In the genomic region with DNA sequence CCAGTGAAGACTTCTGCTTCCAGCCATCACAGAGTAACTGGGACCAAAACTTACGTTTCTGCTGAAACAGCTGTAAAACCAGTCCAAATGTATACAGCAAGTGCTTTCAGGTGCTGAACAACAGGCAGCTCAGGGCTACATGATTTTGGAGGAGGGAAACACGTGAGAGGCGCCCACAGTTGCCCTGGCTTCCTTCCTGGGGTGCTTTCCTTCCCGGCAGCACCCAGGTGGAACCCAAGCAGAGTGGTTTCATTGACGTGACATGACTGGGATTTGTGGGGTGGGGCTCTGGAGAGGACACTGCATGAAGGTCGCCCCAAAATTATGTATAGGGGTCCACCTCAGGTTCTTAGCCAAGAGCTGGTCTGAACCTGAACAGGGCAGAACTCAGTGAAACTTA, we compare ENCODE assay signal across 31 cellular contexts. TPM values are rescaled to one million over a fixed set of nuclear protein-coding genes. Genes with fewer than 3 reads are reported as not detected.
A peak's percentile ranks its signal among the peaks of the same experiment; 100 is the strongest.
DNase-seq lines count a peak whose midpoint lies in the region; ATAC-seq, FAIRE-seq and TF ChIP-seq lines count a peak whose summit lies in the region.
"Had no signal": no experiment of that assay in that cellular context is flagged by ENCODE, and none has a peak within 500 bp of the region (broad histone marks: within the 10 kb centered on the region; RNA-seq: fewer than 3 reads in every experiment).

No MANE protein-coding gene starts in this region.

- H3K27me3 Mint-ChIP-seq in activated T-cell treated with anti-CD3 and anti-CD28 coated beads, Interleukin-2, amount 50 U/mL, for 24 hours: no peaks in the 10 kb centered on the region
- H3K27me3 Mint-ChIP-seq in activated T-cell treated with anti-CD3 and anti-CD28 coated beads, Interleukin-2, amount 50 U/mL, for 4 hours (ENCODE audit: low read depth): no peaks in the 10 kb centered on the region
- H3K27me3 Mint-ChIP-seq in activated CD8-positive, alpha-beta T cell treated with anti-CD3 and anti-CD28 coated beads for 36 hours: no peaks in the 10 kb centered on the region
- H3K27me3 Mint-ChIP-seq: memory B cell had no signal

- intact Hi-C loops in activated CD8-positive, alpha-beta T cell treated with anti-CD3 and anti-CD28 coated beads for 36 hours (cut with micrococcal nuclease): no loop called here

- CTCF ChIA-PET in activated CD8-positive, alpha-beta T cell treated with anti-CD3 and anti-CD28 coated beads for 36 hours (lab: Charles Lee): interaction anchor here (1.0 to 1.8 kb wide), 2 partner anchors 19 to 58 kb away, joined by 3 to 4 read pairs; no protein-coding TSS in a partner anchor

- H3K27ac Mint-ChIP-seq in activated T-cell treated with anti-CD3 and anti-CD28 coated beads, Interleukin-2, amount 50 U/mL, for 24 hours: peak overlapping the region; percentile 51
- peak overlapping the region; percentile 0 for H3K27ac Mint-ChIP-seq in activated CD8-positive, alpha-beta T cell treated with anti-CD3 and anti-CD28 coated beads for 36 hours
- H3K27ac Mint-ChIP-seq: dendritic cell treated with granulocyte-macrophage colony-stimulating factor and Interleukin-4, amounts not matched to agents 40 ng/mL and 50 ng/mL, for 4 days; endodermal cell; HFFc6; memory B cell; neural progenitor cell had no signal

- H3K9me3 ChIP-seq in BLaER1 treated with 17β-estradiol and CSF1 and Interleukin-3, amounts not matched to agents 10 nM and 100 nM (replicated peaks in 1 of 11): peaks cover 16 to 34% (median 28%) of the 10 kb centered on the region in 11 experiments
- H3K9me3 ChIP-seq: testis had no signal

- FAIRE-seq in urothelium cell line (lab: Jason Lieb, UNC): no peak
- FAIRE-seq: GM12878, H1 had no signal

- TF ChIP-seq CTCF in activated CD8-positive, alpha-beta T cell treated with anti-CD3 and anti-CD28 coated beads for 36 hours (IDR thresholded peaks at IDR 0.05): no peak

- H3K4me3 ChIP-seq in BLaER1 treated with 17β-estradiol and CSF1 and Interleukin-3, amounts not matched to agents 10 nM and 100 nM: no peak overlapping the region
- H3K4me3 ChIP-seq: GM12878, neural progenitor cell, skin epidermis, testis had no signal

- H3K36me3 Mint-ChIP-seq in activated T-cell treated with anti-CD3 and anti-CD28 coated beads, Interleukin-2, amount 50 U/mL, for 24 hours (ENCODE audit: low read depth): peaks cover 93% of the 10 kb centered on the region
- H3K36me3 Mint-ChIP-seq in activated T-cell treated with anti-CD3 and anti-CD28 coated beads, Interleukin-2, amount 50 U/mL, for 4 hours (ENCODE audit: insufficient read depth): peaks cover 51% of the 10 kb centered on the region
- peaks cover 88% of the 10 kb centered on the region for H3K36me3 Mint-ChIP-seq in activated CD8-positive, alpha-beta T cell treated with anti-CD3 and anti-CD28 coated beads for 36 hours (ENCODE audit: low read depth)
- H3K36me3 Mint-ChIP-seq: neural progenitor cell had no signal

- peaks cover 33% of the 10 kb centered on the region for H3K4me1 Mint-ChIP-seq in activated T-cell treated with anti-CD3 and anti-CD28 coated beads, Interleukin-2, amount 50 U/mL, for 24 hours (ENCODE audit: low read depth)
- H3K4me1 Mint-ChIP-seq in activated T-cell treated with anti-CD3 and anti-CD28 coated beads, Interleukin-2, amount 50 U/mL, for 4 hours (ENCODE audit: low read depth): peaks cover 23% of the 10 kb centered on the region
- peaks cover 46% of the 10 kb centered on the region for H3K4me1 Mint-ChIP-seq in activated CD8-positive, alpha-beta T cell treated with anti-CD3 and anti-CD28 coated beads for 36 hours (ENCODE audit: low read depth)
- H3K4me1 Mint-ChIP-seq: endodermal cell, neural progenitor cell had no signal

- peak overlapping the region; percentile 4 to 78 (median 51); a peak in 21 of 22 replicates for H3K4me2 ChIP-seq in BLaER1 treated with 17β-estradiol and CSF1 and Interleukin-3, amounts not matched to agents 10 nM and 100 nM
- H3K4me2 ChIP-seq: neural progenitor cell had no signal

- no peaks in the 10 kb centered on the region for H3K27me3 ChIP-seq in BLaER1 treated with 17β-estradiol and CSF1 and Interleukin-3, amounts not matched to agents 10 nM and 100 nM
- H3K27me3 ChIP-seq: neural progenitor cell, testis had no signal

- peaks cover 7 to 21% (median 15%) of the 10 kb centered on the region in 10 experiments for H3K4me1 ChIP-seq in BLaER1 treated with 17β-estradiol and CSF1 and Interleukin-3, amounts not matched to agents 10 nM and 100 nM
- H3K4me1 ChIP-seq: neural progenitor cell, testis had no signal

- in situ Hi-C loops in G401 (cut with HindIII; ENCODE audit: low sequenced_read_pairs): no loop called here

- no peak overlapping the region for H3K9ac ChIP-seq in BLaER1 treated with 17β-estradiol and CSF1 and Interleukin-3, amounts not matched to agents 10 nM and 100 nM
- H3K9ac ChIP-seq: neural progenitor cell, parathyroid adenoma had no signal

- POLR2A ChIA-PET in activated CD8-positive, alpha-beta T cell treated with anti-CD3 and anti-CD28 coated beads for 36 hours (lab: Charles Lee): interaction anchor here (1.5 to 2.7 kb wide), 3 partner anchors 10 to 22 kb away, joined by 5 to 12 read pairs (median 6); no protein-coding TSS in a partner anchor

- ATAC-seq in activated T-cell treated with anti-CD3 and anti-CD28 coated beads, Interleukin-2, amount 50 U/mL, for 4 hours: no peak
- no peak for ATAC-seq in activated CD8-positive, alpha-beta T cell treated with anti-CD3 and anti-CD28 coated beads for 36 hours
- ATAC-seq: GM12878 had no signal

- peaks cover 0 to 34% (median 0%) of the 10 kb centered on the region in 11 experiments; a peak in 3 of 22 replicates for H3K36me3 ChIP-seq in BLaER1 treated with 17β-estradiol and CSF1 and Interleukin-3, amounts not matched to agents 10 nM and 100 nM
- H3K36me3 ChIP-seq: neural progenitor cell had no signal

- peaks cover 10% of the 10 kb centered on the region for H3K9me3 Mint-ChIP-seq in activated T-cell treated with anti-CD3 and anti-CD28 coated beads, Interleukin-2, amount 50 U/mL, for 24 hours
- H3K9me3 Mint-ChIP-seq in activated T-cell treated with anti-CD3 and anti-CD28 coated beads, Interleukin-2, amount 50 U/mL, for 4 hours: peaks cover 7% of the 10 kb centered on the region
- no peaks in the 10 kb centered on the region for H3K9me3 Mint-ChIP-seq in activated CD8-positive, alpha-beta T cell treated with anti-CD3 and anti-CD28 coated beads for 36 hours

- H4K20me1 ChIP-seq in BLaER1 treated with 17β-estradiol and CSF1 and Interleukin-3, amounts not matched to agents 10 nM and 100 nM: no peaks in the 10 kb centered on the region

- no peak overlapping the region for H3K27ac ChIP-seq in BLaER1 treated with 17β-estradiol and CSF1 and Interleukin-3, amounts not matched to agents 10 nM and 100 nM
- H3K27ac ChIP-seq: neural progenitor cell, parathyroid adenoma, skin epidermis, testis, VCaP had no signal

- peak; percentile 31 for DNase-seq in activated T-cell treated with anti-CD3 and anti-CD28 coated beads, Interleukin-2, amount 50 U/mL, for 24 hours
- no peak for DNase-seq in activated T-cell treated with anti-CD3 and anti-CD28 coated beads, Interleukin-2, amount 50 U/mL, for 4 hours
- DNase-seq in activated CD8-positive, alpha-beta T cell treated with anti-CD3 and anti-CD28 coated beads for 36 hours: no peak
- DNase-seq in ecto neural progenitor cell (ENCODE audit: low spot score) (peak; percentile 1), urothelium cell line (ENCODE audit: low spot score) (no peak), G401 (ENCODE audit: low spot score) (no peak)
- DNase-seq: central memory CD4-positive, alpha-beta T cell; DMS 273 treated with DMSO at 0.1 percent for 48 hours; EL; endodermal cell; glutamatergic neuron; HFFc6; NCI-H187; NCI-H2171; NCI-H510A; retina; stimulated activated naive CD4-positive, alpha-beta T cell treated with Interleukin-2 at 50 U/mL for 16 hours; T1000; testis had no signal

- H3K4me3 Mint-ChIP-seq in activated T-cell treated with anti-CD3 and anti-CD28 coated beads, Interleukin-2, amount 50 U/mL, for 24 hours: no peak overlapping the region
- no peak overlapping the region for H3K4me3 Mint-ChIP-seq in activated T-cell treated with anti-CD3 and anti-CD28 coated beads, Interleukin-2, amount 50 U/mL, for 4 hours
- H3K4me3 Mint-ChIP-seq in activated CD8-positive, alpha-beta T cell treated with anti-CD3 and anti-CD28 coated beads for 36 hours: no peak overlapping the region
- H3K4me3 Mint-ChIP-seq: dendritic cell treated with granulocyte-macrophage colony-stimulating factor and Interleukin-4, amounts not matched to agents 40 ng/mL and 50 ng/mL, for 4 days; endodermal cell; HFFc6; memory B cell; neural progenitor cell had no signal

RNA-seq across cellular contexts. Expression of a gene that starts 34.2 kb away (rescaled TPM):
- 100 to 1,000 TPM; 639 to 698 (median 653) TPM for total RNA-seq in activated T-cell treated with anti-CD3 and anti-CD28 coated beads, Interleukin-2, amount 50 U/mL, for 4 hours
- 100 to 1,000 TPM; 868 to 874 TPM for total RNA-seq in activated CD8-positive, alpha-beta T cell treated with anti-CD3 and anti-CD28 coated beads for 36 hours
- total RNA-seq in G401 (2014; rRNA removed; shearing (Covaris generic)): not detected in 2 replicates
- total RNA-seq: A673, endodermal cell, fibroblast of villous mesenchyme, H1, HFFc6, LHCN-M2 had no signal

RNA-seq across cellular contexts. Expression of a gene that starts 50.6 kb away (rescaled TPM):
- total RNA-seq in activated T-cell treated with anti-CD3 and anti-CD28 coated beads, Interleukin-2, amount 50 U/mL, for 4 hours: 10 to 100 TPM; 41.5 to 42.4 (median 41.9) TPM
- total RNA-seq in activated CD8-positive, alpha-beta T cell treated with anti-CD3 and anti-CD28 coated beads for 36 hours: 10 to 100 TPM; 23.5 to 25.1 TPM
- total RNA-seq in G401 (2014; rRNA removed; shearing (Covaris generic)): 0.98 TPM in 1 of 2 replicates, not detected in the other

Comparison
In these comparisons a context has a peak if more than half of its experiments do, and no peak if none do; other contexts are left out.
1. DNase-seq: peak in activated T-cell treated with anti-CD3 and anti-CD28 coated beads, Interleukin-2, amount 50 U/mL, for 24 hours (single experiment) and ecto neural progenitor cell (single experiment); none in activated T-cell treated with anti-CD3 and anti-CD28 coated beads, Interleukin-2, amount 50 U/mL, for 4 hours (single experiment), activated CD8-positive, alpha-beta T cell treated with anti-CD3 and anti-CD28 coated beads for 36 hours (single experiment), urothelium cell line (single experiment) and G401 (single experiment).
2. RNA of a gene that starts 34.2 kb away (total RNA-seq): 868 to 874 TPM in activated CD8-positive, alpha-beta T cell treated with anti-CD3 and anti-CD28 coated beads for 36 hours and 639 to 698 TPM in activated T-cell treated with anti-CD3 and anti-CD28 coated beads, Interleukin-2, amount 50 U/mL, for 4 hours; not detected in G401; every median in the first group is over 100 times any median in the second.
3. RNA of a gene that starts 50.6 kb away (total RNA-seq): 41.5 to 42.4 TPM in activated T-cell treated with anti-CD3 and anti-CD28 coated beads, Interleukin-2, amount 50 U/mL, for 4 hours and 23.5 to 25.1 TPM in activated CD8-positive, alpha-beta T cell treated with anti-CD3 and anti-CD28 coated beads for 36 hours; 0.98 TPM in G401; every median in the first group is over 10 times any median in the second.